12 cellular contexts compared by ENCODE assay signal in genomic region chr12:89544027-89544426, GRCh38.
"Had no signal": no experiment of that assay in that cellular context is flagged by ENCODE, and none has a peak within 500 bp of the region (broad histone marks: within the 10 kb centered on the region; RNA-seq: fewer than 3 reads in every experiment).

No MANE protein-coding gene starts in this region.

- H3K4me3 Mint-ChIP-seq: activated naive CD4-positive, alpha-beta T cell treated with anti-CD3 and anti-CD28 coated beads, Interleukin-2, amount 50 U/mL, for 24 hours; nephron progenitor cell; stimulated activated naive CD8-positive, alpha-beta T cell treated with anti-CD3 and anti-CD28 coated beads, Interleukin-15, amount 100 ng/mL, for 72 hours; type B pancreatic cell had no signal

- ATAC-seq: stimulated activated naive CD8-positive, alpha-beta T cell treated with anti-CD3 and anti-CD28 coated beads, Interleukin-15, amount 100 ng/mL, for 72 hours had no signal

- H3K4me3 ChIP-seq: ascending aorta, lower lobe of right lung had no signal

- H3K36me3 Mint-ChIP-seq: activated naive CD4-positive, alpha-beta T cell treated with anti-CD3 and anti-CD28 coated beads, Interleukin-2, amount 50 U/mL, for 24 hours; type B pancreatic cell had no signal

- H3K27ac ChIP-seq: ascending aorta, lower lobe of right lung had no signal

- H3K9me3 Mint-ChIP-seq: activated naive CD4-positive, alpha-beta T cell treated with anti-CD3 and anti-CD28 coated beads, Interleukin-2, amount 50 U/mL, for 24 hours; nephron progenitor cell; stimulated activated naive CD8-positive, alpha-beta T cell treated with anti-CD3 and anti-CD28 coated beads, Interleukin-15, amount 100 ng/mL, for 72 hours; type B pancreatic cell had no signal

- H3K36me3 ChIP-seq: ascending aorta, lower lobe of right lung had no signal

- DNase-seq: activated CD4-positive, alpha-beta T cell treated with anti-CD3 and anti-CD28 coated beads for 1 hour; activated CD4-positive, alpha-beta T cell treated with anti-CD3 and anti-CD28 coated beads, Interleukin-2, amount 50 U/mL, for 4 hours; activated gamma-delta T cell; effector CD4-positive, alpha-beta T cell; lower lobe of right lung; stimulated activated CD4-positive, alpha-beta T cell treated with anti-CD3 and anti-CD28 coated beads, Interleukin-15, amount 100 ng/mL, for 24 hours; stimulated activated CD4-positive, alpha-beta T cell treated with anti-CD3 and anti-CD28 coated beads, Interleukin-2, amount 100 ng/mL, for 48 hours; stimulated activated naive CD8-positive, alpha-beta T cell treated with anti-CD3 and anti-CD28 coated beads, Interleukin-15, amount 100 ng/mL, for 72 hours had no signal

- H3K9me3 ChIP-seq: ascending aorta, lower lobe of right lung had no signal

- H3K27ac Mint-ChIP-seq: activated naive CD4-positive, alpha-beta T cell treated with anti-CD3 and anti-CD28 coated beads, Interleukin-2, amount 50 U/mL, for 24 hours; stimulated activated naive CD8-positive, alpha-beta T cell treated with anti-CD3 and anti-CD28 coated beads, Interleukin-15, amount 100 ng/mL, for 72 hours; type B pancreatic cell had no signal

- H3K27me3 Mint-ChIP-seq: activated naive CD4-positive, alpha-beta T cell treated with anti-CD3 and anti-CD28 coated beads, Interleukin-2, amount 50 U/mL, for 24 hours; stimulated activated naive CD8-positive, alpha-beta T cell treated with anti-CD3 and anti-CD28 coated beads, Interleukin-15, amount 100 ng/mL, for 72 hours; type B pancreatic cell had no signal

- H3K27me3 ChIP-seq: ascending aorta had no signal
